In the genomic region with DNA sequence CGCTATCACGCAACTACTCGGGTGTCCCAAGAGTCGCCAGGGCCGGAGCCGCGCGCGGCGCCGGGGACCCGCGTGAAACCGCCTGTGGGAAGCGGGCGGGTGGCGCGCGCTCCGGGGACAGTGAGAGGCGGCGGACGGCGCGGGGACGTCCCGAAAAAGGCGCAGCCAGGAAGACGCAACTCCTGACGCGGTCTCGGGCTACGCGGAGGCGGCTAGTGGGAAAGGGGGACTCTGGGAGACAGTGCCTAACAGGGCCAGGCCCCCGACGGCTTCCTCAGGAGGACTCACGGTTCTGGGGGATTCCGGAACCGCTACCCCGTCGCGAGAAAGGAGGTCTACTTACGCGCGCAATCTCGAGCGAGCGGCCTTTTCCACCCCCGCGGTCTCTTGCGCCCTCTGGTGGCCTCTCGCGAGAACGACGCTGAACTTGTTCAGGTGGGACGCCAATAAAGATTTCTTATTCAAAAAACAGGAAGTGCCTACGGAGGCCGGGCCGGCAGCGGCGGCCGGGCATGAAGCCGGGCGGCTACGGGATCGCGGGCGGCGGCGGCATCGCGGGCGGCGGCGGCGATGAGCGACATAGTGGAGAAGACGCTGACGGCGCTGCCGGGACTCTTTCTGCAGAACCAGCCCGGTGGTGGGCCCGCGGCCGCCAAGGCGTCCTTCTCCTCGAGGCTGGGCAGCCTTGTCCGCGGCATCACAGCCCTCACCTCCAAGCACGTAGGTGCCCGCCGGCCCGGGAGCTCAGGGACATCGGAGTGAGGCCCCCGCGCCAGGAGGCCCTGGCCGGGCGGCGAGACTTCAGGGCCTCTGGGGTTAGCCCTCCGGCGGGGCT, we compare ENCODE assay signal across 8 cellular contexts. TPM values are rescaled to one million over a fixed set of nuclear protein-coding genes. Genes with fewer than 3 reads are reported as not detected.
A peak's percentile ranks its signal among the peaks of the same experiment; 100 is the strongest.
DNase-seq lines count a peak whose midpoint lies in the region; ATAC-seq, FAIRE-seq and TF ChIP-seq lines count a peak whose summit lies in the region.

A gene (plus strand): TSS at position 475 of the 835 bp plus-strand sequence. CDS start 96 bp downstream, at position 571.

- peak within 1 kb of the TSS; percentile 96 for H3K4me2 ChIP-seq in HepG2 (ENCODE audit: low read depth, low read length)

- peak; percentile 87 for TF ChIP-seq RAD21 in HepG2 (CRISPR knock-in tag; IDR thresholded peaks at IDR 0.05)

- H3K4me3 ChIP-seq in CD4-positive, alpha-beta memory T cell (ENCODE audit: low read length in 2 of 2) = peak within 1 kb of the TSS; percentile 57 to 89
- H3K4me3 ChIP-seq in HepG2 (replicated peaks in 1 of 3; ENCODE audit: insufficient read depth in 1 of 3, low read depth in 2 of 3, low read length in 3 of 3) = peak within 1 kb of the TSS; percentile 85 to 99 (median 97)

- no peaks in the 10 kb centered on the region for H3K9me3 Mint-ChIP-seq in CD4-positive, alpha-beta memory T cell
- no peaks in the 10 kb centered on the region for H3K9me3 Mint-ChIP-seq in dendritic cell treated with granulocyte-macrophage colony-stimulating factor and Interleukin-4, amounts not matched to agents 40 ng/mL and 50 ng/mL, for 4 days

- peak; percentile 93 to 96 (median 94) for DNase-seq in CD4-positive, alpha-beta memory T cell
- DNase-seq in NCI-H748 treated with DMSO at 0.1 percent for 48 hours (lab: John Stamatoyannopoulos, UW) (peak; percentile 65), HepG2 (ENCODE audit: low spot score) (peak; percentile 85)
- DNase-seq in activated CD4-positive, alpha-beta T cell treated with anti-CD3 and anti-CD28 coated beads, Interleukin-2, amount 50 U/mL, for 24 hours (ENCODE audit: low read depth in 1 of 2, low spot score in 1 of 2) = peak; percentile 92
- DNase-seq in stimulated activated CD4-positive, alpha-beta T cell treated with anti-CD3 and anti-CD28 coated beads, Interleukin-2, amount 100 ng/mL, for 48 hours = peak; percentile 92 to 95

- ATAC-seq in GM19397 (IDR thresholded peaks at IDR 0.05; ENCODE audit: unreplicated experiment) (peak; percentile 67), HG03565 (IDR thresholded peaks at IDR 0.05; ENCODE audit: unreplicated experiment) (peak; percentile 38), HepG2 (peak; percentile 81)

- no peaks in the 10 kb centered on the region for H3K27me3 Mint-ChIP-seq in CD4-positive, alpha-beta memory T cell
- no peaks in the 10 kb centered on the region for H3K27me3 Mint-ChIP-seq in dendritic cell treated with granulocyte-macrophage colony-stimulating factor and Interleukin-4, amounts not matched to agents 40 ng/mL and 50 ng/mL, for 4 days

- CTCF ChIA-PET in CD4-positive, alpha-beta memory T cell (lab: Charles Lee; ENCODE audit: partially characterized antibody) = interaction anchor here (1.0 to 4.4 kb wide), 9 partner anchors 14 to 234 kb away, joined by 3 to 29 read pairs (median 6); a partner anchor contains a TSS
- CTCF ChIA-PET in HepG2 (lab: Yijun Ruan, JAX; ENCODE audit: low intra/inter-chr PET ratio, low total read pairs) = interaction anchor here (0.9 to 2.2 kb wide), 4 partner anchors 23 to 726 kb away, joined by 3 to 13 read pairs (median 5); a partner anchor contains a TSS

- H3K27ac Mint-ChIP-seq in CD4-positive, alpha-beta memory T cell = peak within 1 kb of the TSS; percentile 96 to 99 (median 98)
- H3K27ac Mint-ChIP-seq in dendritic cell treated with granulocyte-macrophage colony-stimulating factor and Interleukin-4, amounts not matched to agents 40 ng/mL and 50 ng/mL, for 4 days = peak within 1 kb of the TSS; percentile 97

- peak; percentile 72 to 84 for TF ChIP-seq POLR2A in HepG2 (IDR thresholded peaks at IDR 0.05; ENCODE audit: insufficient read depth in 1 of 2, low read depth in 2 of 2, low read length in 2 of 2)

- H2AFZ ChIP-seq in HepG2 (ENCODE audit: low read length) = peak within 1 kb of the TSS; percentile 79

- H4K20me1 ChIP-seq in HepG2 (ENCODE audit: insufficient read depth, low read length) = no peaks in the 10 kb centered on the region

- intact Hi-C loops in CD4-positive, alpha-beta memory T cell (cut with micrococcal nuclease) = loop anchor here (1.0 to 5.0 kb wide), 5 partner anchors 233 to 1751 kb away; a partner anchor contains a TSS
- intact Hi-C loops in dendritic cell treated with granulocyte-macrophage colony-stimulating factor and Interleukin-4, amounts not matched to agents 40 ng/mL and 50 ng/mL, for 4 days (cut with micrococcal nuclease) = loop anchor here (1.0 to 5.0 kb wide), 3 partner anchors 23 to 234 kb away; no protein-coding TSS in a partner anchor
- intact Hi-C loops in HepG2 (cut with micrococcal nuclease; ENCODE audit: unreplicated experiment) = loop anchor here (1.0 to 5.0 kb wide), 3 partner anchors 233 to 556 kb away; a partner anchor contains a TSS

- TF ChIP-seq CTCF in HepG2 (CRISPR knock-in tag; IDR thresholded peaks at IDR 0.05) = peak; percentile 94

- H3K9ac ChIP-seq in HepG2 (ENCODE audit: insufficient read depth, low read depth, low read length) = peak within 1 kb of the TSS; percentile 90

- H3K27me3 ChIP-seq in CD4-positive, alpha-beta memory T cell (ENCODE audit: insufficient read depth, low read length) = no peaks in the 10 kb centered on the region
- H3K27me3 ChIP-seq in HepG2 (ENCODE audit: control insufficient read depth in 1 of 2, insufficient read depth in 2 of 2, low read length in 2 of 2) = no peaks in the 10 kb centered on the region; a peak in 1 of 5 replicates

- peaks cover 16% of the 10 kb centered on the region for H3K4me1 ChIP-seq in CD4-positive, alpha-beta memory T cell (ENCODE audit: insufficient read depth, low read length)
- H3K4me1 ChIP-seq in HepG2 (ENCODE audit: insufficient read depth, low read length) = peaks cover 13% of the 10 kb centered on the region

- peak within 1 kb of the TSS; percentile 100 for H3K27ac ChIP-seq in CD4-positive, alpha-beta memory T cell (ENCODE audit: low read depth, low read length)
- peak within 1 kb of the TSS; percentile 87 for H3K27ac ChIP-seq in HepG2 (ENCODE audit: extremely low read length, insufficient read depth, low read length)

- in situ Hi-C loops in HepG2 (cut with HindIII; ENCODE audit: extremely low pct_ligation_motif_present, low pct_unique_long_range_greater_than_20kb) = loop anchor here (25.0 kb wide), 1 partner anchor 721 kb away; a partner anchor contains a TSS

- peak; percentile 81 for FAIRE-seq in HepG2 (lab: Jason Lieb, UNC)

- peaks cover 10 to 36% of the 10 kb centered on the region in 2 donors for H3K36me3 Mint-ChIP-seq in CD4-positive, alpha-beta memory T cell
- peaks cover 17% of the 10 kb centered on the region for H3K36me3 Mint-ChIP-seq in dendritic cell treated with granulocyte-macrophage colony-stimulating factor and Interleukin-4, amounts not matched to agents 40 ng/mL and 50 ng/mL, for 4 days (ENCODE audit: low read depth)

- TF ChIP-seq EP300 in HepG2 (IDR thresholded peaks at IDR 0.05; ENCODE audit: low read depth in 2 of 2, low read length in 2 of 2) (peak; percentile 38 to 53; a peak in 2 of 4 replicates), HepG2 (CRISPR knock-in tag; IDR thresholded peaks at IDR 0.05; ENCODE audit: borderline replicate concordance) (no peak; the same call in 1 of the 2 replicates)

- H3K4me3 Mint-ChIP-seq in CD4-positive, alpha-beta memory T cell = peak within 1 kb of the TSS; percentile 90 to 98 (median 92)
- H3K4me3 Mint-ChIP-seq in dendritic cell treated with granulocyte-macrophage colony-stimulating factor and Interleukin-4, amounts not matched to agents 40 ng/mL and 50 ng/mL, for 4 days = peak within 1 kb of the TSS; percentile 92

- no peaks in the 10 kb centered on the region for H3K9me3 ChIP-seq in CD4-positive, alpha-beta memory T cell (ENCODE audit: control insufficient read depth in 1 of 2, low read length in 2 of 2)
- no peaks in the 10 kb centered on the region for H3K9me3 ChIP-seq in HepG2 (ENCODE audit: low read length)

- no peaks in the 10 kb centered on the region for H3K36me3 ChIP-seq in CD4-positive, alpha-beta memory T cell (ENCODE audit: insufficient read depth, low read length)
- H3K36me3 ChIP-seq in HepG2 (replicated peaks in 1 of 2; ENCODE audit: control insufficient read depth in 1 of 2, insufficient read depth in 2 of 2, low read length in 2 of 2) = peaks cover 0 to 14% of the 10 kb centered on the region in 2 experiments; a peak in 3 of 5 replicates

- H3K79me2 ChIP-seq in HepG2 (ENCODE audit: insufficient read depth, low read length) = peaks cover 11% of the 10 kb centered on the region

- 0% methylated on average over 24 of the region's 102 CpGs for WGBS in HepG2 (ENCODE audit: low lambda C conversion rate)

- no TSS peak for BruUV-seq in HepG2 (replicated peaks; lab: Mats Ljungman, UMichigan)

- POLR2A ChIA-PET in CD4-positive, alpha-beta memory T cell (lab: Charles Lee; ENCODE audit: partially characterized antibody) = interaction anchor here (0.7 to 2.3 kb wide), 17 partner anchors 23 to 1862 kb away, joined by 3 to 32 read pairs (median 4); a partner anchor contains a TSS
- POLR2A ChIA-PET in HepG2 (lab: Yijun Ruan, JAX) = interaction anchor here (0.9 to 1.6 kb wide), 3 partner anchors 32 to 490 kb away, joined by 3 to 6 read pairs (median 4); a partner anchor contains a TSS

- H3K4me1 Mint-ChIP-seq in CD4-positive, alpha-beta memory T cell = peaks cover 15 to 44% (median 19%) of the 10 kb centered on the region in 4 donors
- H3K4me1 Mint-ChIP-seq in dendritic cell treated with granulocyte-macrophage colony-stimulating factor and Interleukin-4, amounts not matched to agents 40 ng/mL and 50 ng/mL, for 4 days (ENCODE audit: low read depth) = peaks cover 20% of the 10 kb centered on the region

RNA-seq across cellular contexts. Expression of the gene that starts here (rescaled TPM):
- total RNA-seq in CD4-positive, alpha-beta memory T cell = 10 to 100 TPM; 13.4 to 15.2 TPM
- 1 to 10 TPM; 3.0 to 4.8 TPM for polyA plus RNA-seq in CD4-positive, alpha-beta memory T cell
- 7.8 and 11.8 TPM in 2 replicates for total RNA-seq in HepG2 (2016; rRNA removed; fragmentation: Illumina TruSeq; extraction: Trizol)
- 4.4 and 5.5 TPM in 2 replicates for total RNA-seq in HepG2 (2016; cell fraction: cytosol; rRNA removed; fragmentation: Illumina TruSeq; extraction: Trizol; ENCODE audit: low read depth)
- 8.2 and 11.7 TPM in 2 replicates for total RNA-seq in HepG2 (2016; cell fraction: insoluble cytoplasmic fraction; rRNA removed; fragmentation: Illumina TruSeq; extraction: Trizol)
- total RNA-seq in HepG2 (2016; cell fraction: membrane; rRNA removed; fragmentation: Illumina TruSeq; extraction: Trizol) = 5.1 and 6.9 TPM in 2 replicates
- total RNA-seq in HepG2 (2016; cell fraction: nucleus; rRNA removed; fragmentation: Illumina TruSeq; extraction: Trizol) = 10.0 and 12.5 TPM in 2 replicates
- polyA plus RNA-seq in HepG2 (2011; rRNA removed) = 2.1 and 2.2 TPM in 2 replicates
- polyA plus RNA-seq in HepG2 (2011; cell fraction: cytosol; rRNA removed) = 0.89 and 1.5 TPM in 2 replicates
- 1.5 and 1.7 TPM in 2 replicates for polyA plus RNA-seq in HepG2 (2011; cell fraction: nucleus; rRNA removed)
- 3.9 and 4.2 TPM in 2 replicates for polyA plus RNA-seq in HepG2 (2012)
- polyA plus RNA-seq in HepG2 (2016; cell fraction: cytosol; fragmentation: Illumina TruSeq; extraction: Trizol; ENCODE audit: low read depth) = 0.26 and 0.36 TPM in 2 replicates
- polyA plus RNA-seq in HepG2 (2016; cell fraction: insoluble cytoplasmic fraction; fragmentation: Illumina TruSeq; extraction: Trizol; ENCODE audit: low read depth) = 7.0 and 7.1 TPM in 2 replicates
- 1.3 and 1.5 TPM in 2 replicates for polyA plus RNA-seq in HepG2 (2016; cell fraction: membrane; fragmentation: Illumina TruSeq; extraction: Trizol; ENCODE audit: low read depth)
- polyA plus RNA-seq in HepG2 (2016; cell fraction: nucleus; fragmentation: Illumina TruSeq; extraction: Trizol; ENCODE audit: insufficient read depth, low read depth) = 8.5 and 9.2 TPM in 2 replicates
- 3.1 and 6.9 TPM in 2 replicates for polyA minus RNA-seq in HepG2 (2011; rRNA and poly(A)+ RNA removed; ENCODE audit: low replicate concordance)
- 3.9 and 4.6 TPM in 2 replicates for polyA minus RNA-seq in HepG2 (2011; cell fraction: cytosol; rRNA and poly(A)+ RNA removed)
- polyA minus RNA-seq in HepG2 (2011; cell fraction: nucleus; rRNA and poly(A)+ RNA removed) = 12.9 and 15.9 TPM in 2 replicates

Comparison
In these comparisons a context has a peak if more than half of its experiments do, and no peak if none do; other contexts are left out.
1. Peak in every context shown above with its lines: DNase-seq, ATAC-seq, H3K4me3 ChIP-seq and H3K27ac ChIP-seq.